11 cellular contexts compared by ENCODE assay signal in the genomic region with DNA sequence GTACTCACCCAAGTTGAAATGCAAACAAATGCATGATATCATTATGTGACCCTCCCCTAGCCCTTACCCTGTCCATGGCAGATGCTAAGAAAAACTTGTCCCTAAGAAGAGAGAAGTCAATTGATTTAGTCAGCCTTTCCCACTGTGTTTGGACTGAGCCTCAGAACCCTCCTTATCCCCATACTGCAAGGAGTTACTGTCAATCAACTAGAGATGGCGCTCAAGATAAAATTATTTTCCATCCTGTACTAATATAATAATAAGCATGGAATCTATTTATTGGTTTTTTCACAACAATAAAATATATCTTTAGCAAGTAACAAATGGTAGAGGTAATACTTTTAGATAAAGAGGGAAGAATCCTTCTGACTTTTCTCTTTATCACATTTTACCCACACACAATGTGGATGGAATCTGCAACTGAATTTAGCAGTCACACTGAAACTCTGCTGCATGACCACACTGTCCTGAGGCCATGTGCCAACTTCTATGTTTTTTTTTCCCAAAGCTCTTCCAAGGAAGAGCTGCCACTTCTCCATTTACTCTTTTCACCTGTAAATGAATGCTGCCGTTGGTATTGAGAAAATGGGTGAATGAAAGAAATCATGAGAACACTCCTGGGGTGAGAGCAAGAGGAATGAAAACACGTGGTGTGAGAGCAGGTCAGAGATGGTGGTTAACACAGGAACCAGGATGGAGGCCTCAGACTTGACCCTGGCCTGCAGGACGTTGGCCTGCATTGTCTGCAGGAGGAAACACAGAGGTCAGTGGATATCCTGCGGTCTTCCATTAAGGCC. TPM values are rescaled to one million over a fixed set of nuclear protein-coding genes. Genes with fewer than 3 reads are reported as not detected.
A peak's percentile ranks its signal among the peaks of the same experiment; 100 is the strongest.
DNase-seq lines count a peak whose midpoint lies in the region; ATAC-seq, FAIRE-seq and TF ChIP-seq lines count a peak whose summit lies in the region.
"Had no signal": no experiment of that assay in that cellular context is flagged by ENCODE, and none has a peak within 500 bp of the region (broad histone marks: within the 10 kb centered on the region; RNA-seq: fewer than 3 reads in every experiment).

No MANE protein-coding gene starts in this region.

- peaks cover 3% of the 10 kb centered on the region for H3K36me3 Mint-ChIP-seq in activated naive CD8-positive, alpha-beta T cell treated with anti-CD3 and anti-CD28 coated beads, Interleukin-2, amount 10 ng/mL, durations not matched to agents 7 days and 5 days
- peaks cover 0 to 18% (median 0%) of the 10 kb centered on the region in 5 donors for H3K36me3 Mint-ChIP-seq in naive thymus-derived CD4-positive, alpha-beta T cell

- no peaks in the 10 kb centered on the region for H3K9me3 ChIP-seq in BLaER1 treated with 17β-estradiol and CSF1 and Interleukin-3, amounts not matched to agents 10 nM and 100 nM (replicated peaks in 1 of 11)
- H3K9me3 ChIP-seq in HCT116 (ENCODE audit: control insufficient read depth in 1 of 2, insufficient read depth in 1 of 2, low read depth in 1 of 2, low read length in 2 of 2), result no peaks in the 10 kb centered on the region
- no peaks in the 10 kb centered on the region for H3K9me3 ChIP-seq in naive thymus-derived CD4-positive, alpha-beta T cell (ENCODE audit: control insufficient read depth in 2 of 3, low read length in 3 of 3)
- H3K9me3 ChIP-seq in kidney (ENCODE audit: control insufficient read depth in 1 of 2, low read length in 2 of 2), result no peaks in the 10 kb centered on the region
- H3K9me3 ChIP-seq: HAP-1 had no signal

- H3K27me3 Mint-ChIP-seq in activated naive CD8-positive, alpha-beta T cell treated with anti-CD3 and anti-CD28 coated beads, Interleukin-2, amount 10 ng/mL, durations not matched to agents 7 days and 5 days, result no peaks in the 10 kb centered on the region
- peaks cover 0 to 36% (median 31%) of the 10 kb centered on the region in 5 donors for H3K27me3 Mint-ChIP-seq in naive thymus-derived CD4-positive, alpha-beta T cell

- no peaks in the 10 kb centered on the region for H3K9me2 ChIP-seq in HCT116 (ENCODE audit: insufficient read depth)

- peak overlapping the region in 10 of 11 experiments; percentile 30 to 98 (median 93); a peak in 19 of 22 replicates for H3K27ac ChIP-seq in BLaER1 treated with 17β-estradiol and CSF1 and Interleukin-3, amounts not matched to agents 10 nM and 100 nM
- H3K27ac ChIP-seq in HCT116 (ENCODE audit: low read depth, low read length) (no peak overlapping the region), kidney (ENCODE audit: low read depth in 2 of 2, low read length in 2 of 2) (no peak overlapping the region)
- H3K27ac ChIP-seq in naive thymus-derived CD4-positive, alpha-beta T cell (ENCODE audit: low read depth, low read length), result no peak overlapping the region

- H3K27ac Mint-ChIP-seq in activated naive CD8-positive, alpha-beta T cell treated with anti-CD3 and anti-CD28 coated beads, Interleukin-2, amount 10 ng/mL, durations not matched to agents 7 days and 5 days, result peak overlapping the region; percentile 92
- H3K27ac Mint-ChIP-seq in naive thymus-derived CD4-positive, alpha-beta T cell, result peak overlapping the region in 8 of 9 donors; percentile 44 to 92 (median 71)

- TF ChIP-seq RAD21 in HCT116 (IDR thresholded peaks at IDR 0.05; ENCODE audit: low read depth), result no peak

- peaks cover 36% of the 10 kb centered on the region for H3K79me2 ChIP-seq in HCT116 (ENCODE audit: insufficient read depth, low read length)

- TF ChIP-seq POLR2A in HCT116 (IDR thresholded peaks at IDR 0.05; ENCODE audit: borderline replicate concordance, extremely low read depth, insufficient read depth, insufficient read length), result no peak

- CTCF ChIA-PET in HCT116 (lab: Charles Lee), result interaction anchor here (1.8 to 3.4 kb wide), 2 partner anchors 22 to 23 kb away, joined by 5 to 15 read pairs; no protein-coding TSS in a partner anchor
- CTCF ChIA-PET in naive thymus-derived CD4-positive, alpha-beta T cell (lab: Charles Lee), result no interaction called here

- BruUV-seq in HCT116 (replicated peaks; lab: Mats Ljungman, UMichigan), result no TSS peak

- no peak for DNase-seq in HCT116 (ENCODE audit: low read depth, low spot score)
- DNase-seq in activated naive CD8-positive, alpha-beta T cell treated with anti-CD3 and anti-CD28 coated beads, Interleukin-2, amount 10 ng/mL, durations not matched to agents 7 days and 5 days, result no peak
- DNase-seq in naive thymus-derived CD4-positive, alpha-beta T cell, result no peak
- DNase-seq in NCI-H526 treated with DMSO at 0.1 percent for 48 hours (lab: John Stamatoyannopoulos, UW), result no peak
- no peak for DNase-seq in kidney
- no peak for DNase-seq in germinal center (ENCODE audit: low spot score)
- DNase-seq: NCI-H1048 had no signal

- H2AFZ ChIP-seq in HCT116 (ENCODE audit: low read depth, low read length, poor library complexity, severe bottlenecking), result no peak overlapping the region

- peaks cover 76 to 95% (median 89%) of the 10 kb centered on the region in 10 experiments for H3K4me1 ChIP-seq in BLaER1 treated with 17β-estradiol and CSF1 and Interleukin-3, amounts not matched to agents 10 nM and 100 nM
- H3K4me1 ChIP-seq in HCT116 (ENCODE audit: control insufficient read depth in 1 of 2, insufficient read depth in 2 of 2, low read length in 2 of 2) (peaks cover 53 to 100% of the 10 kb centered on the region in 2 experiments), kidney (ENCODE audit: control insufficient read depth in 1 of 2, insufficient read depth in 1 of 2, low read depth in 1 of 2, low read length in 2 of 2) (peaks cover 3 to 7% of the 10 kb centered on the region in 2 donors)
- H3K4me1 ChIP-seq in naive thymus-derived CD4-positive, alpha-beta T cell (ENCODE audit: control insufficient read depth in 2 of 2, insufficient read depth in 2 of 2, low read length in 2 of 2), result peaks cover 9 to 25% of the 10 kb centered on the region in 2 donors
- H3K4me1 ChIP-seq: HAP-1 had no signal

- H3K27me3 ChIP-seq in BLaER1 treated with 17β-estradiol and CSF1 and Interleukin-3, amounts not matched to agents 10 nM and 100 nM, result no peaks in the 10 kb centered on the region
- H3K27me3 ChIP-seq in HCT116 (ENCODE audit: insufficient read depth, low read length), result no peaks in the 10 kb centered on the region
- H3K27me3 ChIP-seq in naive thymus-derived CD4-positive, alpha-beta T cell (ENCODE audit: control insufficient read depth in 2 of 2, insufficient read depth in 2 of 2, low read length in 2 of 2), result no peaks in the 10 kb centered on the region

- no peak for FAIRE-seq in kidney (lab: Jason Lieb, UNC)

- H4K20me1 ChIP-seq in BLaER1 treated with 17β-estradiol and CSF1 and Interleukin-3, amounts not matched to agents 10 nM and 100 nM, result no peaks in the 10 kb centered on the region
- H4K20me1 ChIP-seq in HCT116 (ENCODE audit: insufficient read depth), result no peaks in the 10 kb centered on the region

- H3K9ac ChIP-seq in BLaER1 treated with 17β-estradiol and CSF1 and Interleukin-3, amounts not matched to agents 10 nM and 100 nM, result peak overlapping the region in 8 of 11 experiments; percentile 62 to 83 (median 80); a peak in 15 of 22 replicates
- H3K9ac ChIP-seq in HCT116 (ENCODE audit: low read length), result peak overlapping the region; percentile 13
- no peak overlapping the region for H3K9ac ChIP-seq in kidney (ENCODE audit: low read length in 2 of 2)

- POLR2A ChIA-PET in HCT116 (lab: Charles Lee), result interaction anchor here (1.0 to 2.8 kb wide), 3 partner anchors 11 to 136 kb away, joined by 3 to 15 read pairs (median 7); partner anchors contain the start of gene NT5E
- POLR2A ChIA-PET in activated naive CD8-positive, alpha-beta T cell treated with anti-CD3 and anti-CD28 coated beads, Interleukin-2, amount 10 ng/mL, durations not matched to agents 7 days and 5 days (lab: Charles Lee), result interaction anchor here (8.3 kb wide), 1 partner anchor 9 kb away, joined by 90 read pairs; the partner anchor contains the start of gene NT5E
- POLR2A ChIA-PET in naive thymus-derived CD4-positive, alpha-beta T cell (lab: Charles Lee), result interaction anchor here (0.6 to 1.0 kb wide), 2 partner anchors 8 to 10 kb away, joined by 3 to 4 read pairs; partner anchors contain the start of gene NT5E

- H3K4me3 Mint-ChIP-seq in activated naive CD8-positive, alpha-beta T cell treated with anti-CD3 and anti-CD28 coated beads, Interleukin-2, amount 10 ng/mL, durations not matched to agents 7 days and 5 days, result peak overlapping the region; percentile 54
- peak overlapping the region in 3 of 10 donors; percentile 48 to 72 (median 68) for H3K4me3 Mint-ChIP-seq in naive thymus-derived CD4-positive, alpha-beta T cell
- H3K4me3 Mint-ChIP-seq: nephron had no signal

- RAD21 ChIA-PET in HCT116 (lab: Charles Lee; ENCODE audit: low non-redundant PET in 1 of 2, low total read pairs in 2 of 2, uncharacterized antibody in 2 of 2, unreplicated experiment in 2 of 2), result no interaction called here

- H3K4me2 ChIP-seq in BLaER1 treated with 17β-estradiol and CSF1 and Interleukin-3, amounts not matched to agents 10 nM and 100 nM, result peak overlapping the region; percentile 64 to 84 (median 81)
- H3K4me2 ChIP-seq in HCT116 (ENCODE audit: low read length), result peak overlapping the region; percentile 50

- H3K36me3 ChIP-seq in BLaER1 treated with 17β-estradiol and CSF1 and Interleukin-3, amounts not matched to agents 10 nM and 100 nM, result no peaks in the 10 kb centered on the region
- H3K36me3 ChIP-seq in HCT116 (ENCODE audit: control insufficient read depth in 1 of 2, insufficient read depth in 2 of 2, low read length in 2 of 2), result no peaks in the 10 kb centered on the region
- no peaks in the 10 kb centered on the region for H3K36me3 ChIP-seq in naive thymus-derived CD4-positive, alpha-beta T cell (ENCODE audit: control insufficient read depth in 2 of 3, insufficient read depth in 3 of 3, low read length in 3 of 3)
- H3K36me3 ChIP-seq in kidney (ENCODE audit: control insufficient read depth in 1 of 2, insufficient read depth in 2 of 2, low read length in 2 of 2), result no peaks in the 10 kb centered on the region
- H3K36me3 ChIP-seq: HAP-1 had no signal

- TF ChIP-seq CTCF in HCT116 (IDR thresholded peaks at IDR 0.05 in 2 of 3, conservative IDR thresholded peaks at IDR 0.05 in 1 of 3; ENCODE audit: borderline replicate concordance in 1 of 3, insufficient read depth in 1 of 3, low read depth in 2 of 3, low read length in 2 of 3) (peak in 1 of 3 experiments; percentile 34; a peak in 1 of 6 replicates), kidney (IDR thresholded peaks at IDR 0.05; ENCODE audit: borderline replicate concordance, extremely low read depth, insufficient read depth) (no peak)

- H3K4me1 Mint-ChIP-seq in activated naive CD8-positive, alpha-beta T cell treated with anti-CD3 and anti-CD28 coated beads, Interleukin-2, amount 10 ng/mL, durations not matched to agents 7 days and 5 days, result peaks cover 74% of the 10 kb centered on the region
- H3K4me1 Mint-ChIP-seq in naive thymus-derived CD4-positive, alpha-beta T cell, result peaks cover 19 to 94% (median 57%) of the 10 kb centered on the region in 7 donors

- intact Hi-C loops in HCT116 (cut with micrococcal nuclease), result loop anchor here (10.0 kb wide), 1 partner anchor 214 kb away; no protein-coding TSS in a partner anchor
- intact Hi-C loops in naive thymus-derived CD4-positive, alpha-beta T cell (cut with micrococcal nuclease), result loop anchor here in 1 of 2 donors (2.0 to 10.0 kb wide), 4 partner anchors 56 to 1694 kb away; partner anchors contain the start of genes SNX14 and ZNF292
- intact Hi-C loops in kidney (cut with DNase I), result no loop called here

- H3K9me3 Mint-ChIP-seq in activated naive CD8-positive, alpha-beta T cell treated with anti-CD3 and anti-CD28 coated beads, Interleukin-2, amount 10 ng/mL, durations not matched to agents 7 days and 5 days, result no peaks in the 10 kb centered on the region
- no peaks in the 10 kb centered on the region for H3K9me3 Mint-ChIP-seq in naive thymus-derived CD4-positive, alpha-beta T cell
- H3K9me3 Mint-ChIP-seq: nephron had no signal

- H3K4me3 ChIP-seq in BLaER1 treated with 17β-estradiol and CSF1 and Interleukin-3, amounts not matched to agents 10 nM and 100 nM, result no peak overlapping the region
- no peak overlapping the region for H3K4me3 ChIP-seq in HCT116 (replicated peaks in 1 of 2; ENCODE audit: low read depth in 1 of 2, low read length in 2 of 2)
- H3K4me3 ChIP-seq in naive thymus-derived CD4-positive, alpha-beta T cell (ENCODE audit: low read length), result no peak overlapping the region
- no peak overlapping the region for H3K4me3 ChIP-seq in kidney (ENCODE audit: low read length in 2 of 2)
- H3K4me3 ChIP-seq: HAP-1 had no signal

- no peak for ATAC-seq in HCT116
- no peak for ATAC-seq in activated naive CD8-positive, alpha-beta T cell treated with anti-CD3 and anti-CD28 coated beads, Interleukin-2, amount 10 ng/mL, durations not matched to agents 7 days and 5 days (ENCODE audit: low read depth)
- no peak for ATAC-seq in naive thymus-derived CD4-positive, alpha-beta T cell
- no peak for ATAC-seq in HG03097 (IDR thresholded peaks at IDR 0.05; ENCODE audit: low FRiP score, unreplicated experiment)

RNA-seq across cellular contexts. Expression of gene NT5E, which starts 10.5 kb away (rescaled TPM):
- 68.2 TPM for total RNA-seq in HCT116 (2021; ENCODE audit: unreplicated experiment)
- 86.0 and 100 TPM in 2 replicates for polyA plus RNA-seq in HCT116 (2012)
- total RNA-seq in activated naive CD8-positive, alpha-beta T cell treated with anti-CD3 and anti-CD28 coated beads, Interleukin-2, amount 10 ng/mL, durations not matched to agents 7 days and 5 days, result 10 to 100 TPM; 26.8 to 30.7 TPM
- 10 to 100 TPM in 1 of 5 experiments, 1 to 10 TPM in 4; 1.5 to 29.3 (median 2.8) TPM for total RNA-seq in naive thymus-derived CD4-positive, alpha-beta T cell
- polyA plus RNA-seq in naive thymus-derived CD4-positive, alpha-beta T cell, result 10 to 100 TPM in 1 of 2 donors, 1 to 10 TPM in 1; 5.3 to 15.7 TPM
- total RNA-seq in kidney, result 41.0 TPM
- 13.1 TPM for polyA plus RNA-seq in kidney (ENCODE audit: insufficient read depth, low read depth, low replicate concordance)

Comparison
In these comparisons a context has a peak if more than half of its experiments do, and no peak if none do; other contexts are left out.
1. H3K27ac ChIP-seq: peak in BLaER1 treated with 17β-estradiol and CSF1 and Interleukin-3, amounts not matched to agents 10 nM and 100 nM (10 of 11); none in HCT116 (single experiment), naive thymus-derived CD4-positive, alpha-beta T cell (single experiment) and kidney (0 of 2).
2. H3K9ac ChIP-seq: peak in BLaER1 treated with 17β-estradiol and CSF1 and Interleukin-3, amounts not matched to agents 10 nM and 100 nM (8 of 11) and HCT116 (single experiment); none in kidney (0 of 2).